17 cellular contexts compared by ENCODE assay signal in genomic region chr1:185926562-185926961, GRCh38.
DNase-seq lines count a peak whose midpoint lies in the region; ATAC-seq, FAIRE-seq and TF ChIP-seq lines count a peak whose summit lies in the region.
"Had no signal": no experiment of that assay in that cellular context is flagged by ENCODE, and none has a peak within 500 bp of the region (broad histone marks: within the 10 kb centered on the region; RNA-seq: fewer than 3 reads in every experiment).

No MANE protein-coding gene starts in this region.

- CTCF ChIA-PET in MCF 10A (lab: Yijun Ruan, JAX), result no interaction called here
- CTCF ChIA-PET in mammary epithelial cell (lab: Charles Lee; ENCODE audit: low non-redundant PET), result no interaction called here

- H3K36me3 Mint-ChIP-seq in MCF 10A (ENCODE audit: insufficient read depth, unreplicated experiment), result no peaks in the 10 kb centered on the region
- H3K36me3 Mint-ChIP-seq: activated naive CD4-positive, alpha-beta T cell treated with anti-CD3 and anti-CD28 coated beads, Interleukin-2, amount 50 U/mL, for 24 hours; CD8-positive, alpha-beta memory T cell had no signal

- FAIRE-seq in RCC 7860 (lab: Jason Lieb, UNC), result no peak
- FAIRE-seq: endothelial cell of umbilical vein had no signal

- H3K4me1 ChIP-seq in mammary epithelial cell (ENCODE audit: insufficient read depth, low read length), result no peaks in the 10 kb centered on the region
- peaks cover 5% of the 10 kb centered on the region for H3K4me1 ChIP-seq in upper lobe of right lung

- dilution Hi-C loops in mammary epithelial cell (cut with HindIII; ENCODE audit: low sequenced_read_pairs), result no loop called here

- in situ Hi-C loops in mammary epithelial cell (cut with MboI; ENCODE audit: low sequenced_read_pairs in 2 of 2), result no loop called here

- no peaks in the 10 kb centered on the region for H4K20me1 ChIP-seq in mammary epithelial cell (ENCODE audit: insufficient read depth, low read length)

- no peak overlapping the region for H3K27ac Mint-ChIP-seq in MCF 10A (ENCODE audit: low read depth, unreplicated experiment)
- H3K27ac Mint-ChIP-seq: activated naive CD4-positive, alpha-beta T cell treated with anti-CD3 and anti-CD28 coated beads, Interleukin-2, amount 50 U/mL, for 24 hours; CD8-positive, alpha-beta memory T cell had no signal

- H3K27me3 ChIP-seq in mammary epithelial cell (ENCODE audit: insufficient read depth, low read length) (no peaks in the 10 kb centered on the region), upper lobe of right lung (no peaks in the 10 kb centered on the region)

- H3K36me3 ChIP-seq in mammary epithelial cell (ENCODE audit: insufficient read depth, low read length) (no peaks in the 10 kb centered on the region), upper lobe of right lung (no peaks in the 10 kb centered on the region)
- H3K36me3 ChIP-seq: MG63 had no signal

- H3K27me3 Mint-ChIP-seq in MCF 10A (ENCODE audit: insufficient read depth, unreplicated experiment), result no peaks in the 10 kb centered on the region

- H3K9me3 Mint-ChIP-seq in MCF 10A (ENCODE audit: unreplicated experiment), result no peaks in the 10 kb centered on the region
- H3K9me3 Mint-ChIP-seq: activated naive CD4-positive, alpha-beta T cell treated with anti-CD3 and anti-CD28 coated beads, Interleukin-2, amount 50 U/mL, for 24 hours had no signal

- H3K4me3 ChIP-seq in mammary epithelial cell (replicated peaks in 1 of 3; ENCODE audit: insufficient read depth in 1 of 3, low read depth in 2 of 3, low read length in 3 of 3) (no peak overlapping the region), fibroblast of the aortic adventitia (ENCODE audit: low read depth, low read length) (no peak overlapping the region), upper lobe of right lung (no peak overlapping the region)
- H3K4me3 ChIP-seq: MG63 had no signal

- H3K4me1 Mint-ChIP-seq in MCF 10A (ENCODE audit: insufficient read depth, unreplicated experiment), result no peaks in the 10 kb centered on the region
- H3K4me1 Mint-ChIP-seq: activated naive CD4-positive, alpha-beta T cell treated with anti-CD3 and anti-CD28 coated beads, Interleukin-2, amount 50 U/mL, for 24 hours; CD8-positive, alpha-beta memory T cell had no signal

- H3K79me2 ChIP-seq in mammary epithelial cell (ENCODE audit: insufficient read depth, low read length), result no peaks in the 10 kb centered on the region

- H3K27ac ChIP-seq in mammary epithelial cell (ENCODE audit: insufficient read depth, low read depth, low read length), result no peak overlapping the region
- H3K27ac ChIP-seq in upper lobe of right lung, result peak overlapping the region; percentile 27

- H3K9me3 ChIP-seq in mammary epithelial cell (replicated peaks; ENCODE audit: insufficient read depth, low read length), result no peaks in the 10 kb centered on the region
- H3K9me3 ChIP-seq in upper lobe of right lung, result no peaks in the 10 kb centered on the region
- H3K9me3 ChIP-seq: MG63 had no signal

- TF ChIP-seq CTCF in MCF 10A (IDR thresholded peaks at IDR 0.05; ENCODE audit: unreplicated experiment) (no peak), mammary epithelial cell (conservative IDR thresholded peaks at IDR 0.05 in 1 of 2, IDR thresholded peaks at IDR 0.05 in 1 of 2; ENCODE audit: extremely low read depth in 1 of 2, insufficient read depth in 1 of 2, low read depth in 1 of 2, low read length in 2 of 2) (no peak), fibroblast of the aortic adventitia (IDR thresholded peaks at IDR 0.05; ENCODE audit: insufficient read depth, low read length) (no peak), upper lobe of right lung (IDR thresholded peaks at IDR 0.05) (no peak), GM20000 (IDR thresholded peaks at IDR 0.05; ENCODE audit: extremely low read depth, missing control alignments) (no peak)

- WGBS in mammary epithelial cell (ENCODE audit: low coverage, missing lambda C conversion rate), result 94% methylated on average over 3 of the region's 3 CpGs

- no peak overlapping the region for H3K4me3 Mint-ChIP-seq in MCF 10A (ENCODE audit: unreplicated experiment)
- H3K4me3 Mint-ChIP-seq: activated naive CD4-positive, alpha-beta T cell treated with anti-CD3 and anti-CD28 coated beads, Interleukin-2, amount 50 U/mL, for 24 hours; CD8-positive, alpha-beta memory T cell had no signal

- peak; percentile 60 for DNase-seq in MCF 10A (ENCODE audit: unreplicated experiment)
- DNase-seq in mammary epithelial cell, result no peak
- DNase-seq in RCC 7860 (ENCODE audit: low spot score), result peak; percentile 7
- peak; percentile 46 for DNase-seq in fibroblast of the aortic adventitia (ENCODE audit: low read depth)
- no peak for DNase-seq in upper lobe of right lung
- no peak for DNase-seq in GM20000 (ENCODE audit: low spot score)
- DNase-seq in 8988T, result no peak
- DNase-seq: activated CD4-positive, alpha-beta T cell treated with anti-CD3 and anti-CD28 coated beads for 48 hours; activated T-cell treated with anti-CD3 and anti-CD28 coated beads for 4 hours; CD8-positive, alpha-beta memory T cell; cerebellar nuclear complex; GDM1; MG63; SHP77 treated with DMSO at 0.1 percent for 48 hours had no signal

- H2AFZ ChIP-seq in mammary epithelial cell (ENCODE audit: low read depth, low read length), result no peak overlapping the region

- POLR2A ChIA-PET in MCF 10A (lab: Yijun Ruan, JAX), result no interaction called here

- no peak overlapping the region for H3K4me2 ChIP-seq in mammary epithelial cell (ENCODE audit: insufficient read depth, low read depth, low read length)

- intact Hi-C loops in MCF 10A (cut with micrococcal nuclease) (no loop called here), mammary epithelial cell (cut with micrococcal nuclease) (no loop called here), upper lobe of right lung (cut with DNase I) (no loop called here)

- ATAC-seq in upper lobe of right lung (peak; percentile 36), HG03025 (IDR thresholded peaks at IDR 0.05; ENCODE audit: low FRiP score, unreplicated experiment) (no peak)

- no peak overlapping the region for H3K9ac ChIP-seq in mammary epithelial cell (ENCODE audit: insufficient read depth, low read length)

- BruUV-seq in MCF 10A (replicated peaks; lab: Mats Ljungman, UMichigan), result no TSS peak
- no TSS peak for BruUV-seq in mammary epithelial cell (replicated peaks; lab: Mats Ljungman, UMichigan)

Comparison
In these comparisons a context has a peak if more than half of its experiments do, and no peak if none do; other contexts are left out.
1. DNase-seq: peak in MCF 10A (single experiment), RCC 7860 (single experiment) and fibroblast of the aortic adventitia (single experiment); none in mammary epithelial cell (single experiment), upper lobe of right lung (single experiment), GM20000 (single experiment) and 8988T (single experiment).